In the genomic region with DNA sequence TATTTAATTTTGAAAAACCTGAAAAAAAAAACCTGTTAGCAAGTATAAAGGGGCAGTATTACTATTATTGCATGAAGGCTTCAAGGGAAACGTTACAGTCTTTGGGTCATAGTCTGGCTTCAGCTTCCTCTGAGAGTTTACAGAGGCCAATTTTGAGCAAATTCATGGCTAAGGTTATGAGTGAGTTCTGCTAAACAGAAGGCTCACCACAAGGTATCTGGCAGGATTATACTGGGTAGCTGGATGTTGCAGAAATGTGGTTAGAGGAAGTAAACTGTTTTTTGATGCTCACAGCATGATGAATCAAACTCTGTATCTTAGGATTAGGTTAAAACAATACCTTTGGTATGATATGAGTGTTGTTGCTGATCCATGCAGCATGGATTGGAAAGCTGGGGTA, we compare ENCODE assay signal across 24 cellular contexts.
"Had no signal": no experiment of that assay in that cellular context is flagged by ENCODE, and none has a peak within 500 bp of the region (broad histone marks: within the 10 kb centered on the region; RNA-seq: fewer than 3 reads in every experiment).

No MANE protein-coding gene starts in this region.

- H3K4me1 ChIP-seq: left ventricle myocardium inferior, tibial nerve had no signal

- H3K4me2 ChIP-seq: hepatocyte had no signal

- H3K36me3 ChIP-seq: ovary had no signal

- DNase-seq: activated CD4-positive, alpha-beta T cell treated with anti-CD3 and anti-CD28 coated beads for 1 hour; activated CD8-positive, alpha-beta memory T cell treated with anti-CD3 and anti-CD28 coated beads for 24 hours; activated CD8-positive, alpha-beta memory T cell treated with anti-CD3 and anti-CD28 coated beads, Interleukin-2, amount 50 U/mL, for 4 hours; activated naive CD4-positive, alpha-beta T cell treated with Interleukin-2 at 50 U/mL for 16 hours; activated naive CD8-positive, alpha-beta T cell treated with anti-CD3 and anti-CD28 coated beads for 36 hours; activated T-cell treated with anti-CD3 and anti-CD28 coated beads, Interleukin-2, amount 50 U/mL, for 24 hours; amniotic stem cell; cerebellar nuclear complex; foreskin fibroblast; glutamatergic neuron; immature natural killer cell; kidney glomerular epithelial cell; left ventricle myocardium inferior; midbrain; ovary; right cardiac atrium; stimulated activated CD4-positive, alpha-beta T cell treated with anti-CD3 and anti-CD28 coated beads, Interleukin-12 subunit alpha, Interleukin-12 subunit beta, amount 100 ng/mL, for 4 hours; stimulated activated naive CD8-positive, alpha-beta T cell treated with anti-CD3 and anti-CD28 coated beads, Interleukin-15, amount 100 ng/mL, for 72 hours; T-helper 1 cell; WERI-Rb-1 had no signal

- H3K4me3 ChIP-seq: hepatocyte, left ventricle myocardium inferior, ovary, tibial nerve had no signal

- H3K27ac ChIP-seq: epithelial cell of prostate, hepatocyte, left ventricle myocardium inferior, ovary, tibial nerve, WERI-Rb-1 had no signal

- ATAC-seq: natural killer cell treated with Interleukin-12 subunit alpha and Interleukin-12 subunit beta and Interleukin-15 and Interleukin-18, amount 100 ng/mL, for 72 hours; right cardiac atrium; stimulated activated naive CD8-positive, alpha-beta T cell treated with anti-CD3 and anti-CD28 coated beads, Interleukin-15, amount 100 ng/mL, for 72 hours had no signal

- H3K9me3 Mint-ChIP-seq: immature natural killer cell had no signal

- H3K4me3 Mint-ChIP-seq: activated naive CD8-positive, alpha-beta T cell treated with anti-CD3 and anti-CD28 coated beads for 36 hours; activated T-cell treated with anti-CD3 and anti-CD28 coated beads, Interleukin-2, amount 50 U/mL, for 24 hours; immature natural killer cell; natural killer cell treated with Interleukin-12 subunit alpha and Interleukin-12 subunit beta and Interleukin-15 and Interleukin-18, amount 100 ng/mL, for 72 hours; stimulated activated naive CD8-positive, alpha-beta T cell treated with anti-CD3 and anti-CD28 coated beads, Interleukin-15, amount 100 ng/mL, for 72 hours had no signal

- H3K27me3 ChIP-seq: hepatocyte, ovary, tibial nerve had no signal

- H3K27me3 Mint-ChIP-seq: activated naive CD8-positive, alpha-beta T cell treated with anti-CD3 and anti-CD28 coated beads for 36 hours; activated T-cell treated with anti-CD3 and anti-CD28 coated beads, Interleukin-2, amount 50 U/mL, for 24 hours; natural killer cell treated with Interleukin-12 subunit alpha and Interleukin-12 subunit beta and Interleukin-15 and Interleukin-18, amount 100 ng/mL, for 72 hours; stimulated activated naive CD8-positive, alpha-beta T cell treated with anti-CD3 and anti-CD28 coated beads, Interleukin-15, amount 100 ng/mL, for 72 hours had no signal

- H3K27ac Mint-ChIP-seq: activated naive CD8-positive, alpha-beta T cell treated with anti-CD3 and anti-CD28 coated beads for 36 hours; activated T-cell treated with anti-CD3 and anti-CD28 coated beads, Interleukin-2, amount 50 U/mL, for 24 hours; immature natural killer cell; natural killer cell treated with Interleukin-12 subunit alpha and Interleukin-12 subunit beta and Interleukin-15 and Interleukin-18, amount 100 ng/mL, for 72 hours; stimulated activated naive CD8-positive, alpha-beta T cell treated with anti-CD3 and anti-CD28 coated beads, Interleukin-15, amount 100 ng/mL, for 72 hours had no signal

- H2AFZ ChIP-seq: hepatocyte had no signal
